ENCODE assay signal across 1 cellular context in genomic region chr16:19523184-19523558, GRCh38.
TF ChIP-seq lines count a peak whose summit lies in the region.

No MANE protein-coding gene starts in this region.

TF ChIP-seq in HCT116, 20 proteins besides CTCF, POLR2A, EP300 and RAD21:
- TF ChIP-seq REST (IDR thresholded peaks at IDR 0.05; ENCODE audit: low read depth): no peak
- no peak for TF ChIP-seq ATF3 (IDR thresholded peaks at IDR 0.05)
- no peak for TF ChIP-seq SIN3A (IDR thresholded peaks at IDR 0.05; ENCODE audit: low read depth)
